In genomic region chr1:31736675-31737074, GRCh38 we compare ENCODE assay signal across 11 cellular contexts. TPM values are rescaled to one million over a fixed set of nuclear protein-coding genes. Genes with fewer than 3 reads are reported as not detected.
DNase-seq lines count a peak whose midpoint lies in the region; ATAC-seq, FAIRE-seq and TF ChIP-seq lines count a peak whose summit lies in the region.
"Had no signal": no experiment of that assay in that cellular context is flagged by ENCODE, and none has a peak within 500 bp of the region (broad histone marks: within the 10 kb centered on the region; RNA-seq: fewer than 3 reads in every experiment).

No MANE protein-coding gene starts in this region.

- H3K9me3 ChIP-seq in HepG2 (ENCODE audit: low read length), result no peaks in the 10 kb centered on the region
- no peaks in the 10 kb centered on the region for H3K9me3 ChIP-seq in right lobe of liver
- H3K9me3 ChIP-seq in naive thymus-derived CD4-positive, alpha-beta T cell (ENCODE audit: control insufficient read depth in 2 of 3, low read length in 3 of 3), result no peaks in the 10 kb centered on the region
- no peaks in the 10 kb centered on the region for H3K9me3 ChIP-seq in upper lobe of right lung
- H3K9me3 ChIP-seq in WERI-Rb-1 (ENCODE audit: severe bottlenecking), result no peaks in the 10 kb centered on the region
- H3K9me3 ChIP-seq: right atrium auricular region had no signal

- in situ Hi-C loops in HepG2 (cut with HindIII; ENCODE audit: extremely low pct_ligation_motif_present, low pct_unique_long_range_greater_than_20kb), result no loop called here

- H3K36me3 ChIP-seq in HepG2 (replicated peaks in 1 of 2; ENCODE audit: control insufficient read depth in 1 of 2, insufficient read depth in 2 of 2, low read length in 2 of 2) (no peaks in the 10 kb centered on the region), right lobe of liver (no peaks in the 10 kb centered on the region), upper lobe of right lung (no peaks in the 10 kb centered on the region), WERI-Rb-1 (peaks cover 14% of the 10 kb centered on the region)
- no peaks in the 10 kb centered on the region for H3K36me3 ChIP-seq in naive thymus-derived CD4-positive, alpha-beta T cell (ENCODE audit: control insufficient read depth in 2 of 3, insufficient read depth in 3 of 3, low read length in 3 of 3)
- H3K36me3 ChIP-seq: right atrium auricular region had no signal

- TF ChIP-seq POLR2A in HepG2 (IDR thresholded peaks at IDR 0.05; ENCODE audit: insufficient read depth in 1 of 2, low read depth in 2 of 2, low read length in 2 of 2), result no peak
- TF ChIP-seq POLR2A in right lobe of liver (IDR thresholded peaks at IDR 0.05), result no peak

- POLR2A ChIA-PET in HepG2 (lab: Yijun Ruan, JAX), result interaction anchor here (1.9 kb wide), 1 partner anchor 22 kb away, joined by 7 read pairs; no protein-coding TSS in a partner anchor
- POLR2A ChIA-PET in naive thymus-derived CD4-positive, alpha-beta T cell (lab: Charles Lee), result no interaction called here

- TF ChIP-seq CTCF in HepG2 (CRISPR knock-in tag; IDR thresholded peaks at IDR 0.05) (no peak), right lobe of liver (IDR thresholded peaks at IDR 0.05) (no peak), upper lobe of right lung (IDR thresholded peaks at IDR 0.05) (no peak), WERI-Rb-1 (IDR thresholded peaks at IDR 0.05; ENCODE audit: low read depth, low read length) (no peak)

- H3K79me2 ChIP-seq in HepG2 (ENCODE audit: insufficient read depth, low read length), result no peaks in the 10 kb centered on the region

- 0% methylated on average over 2 of the region's 18 CpGs for WGBS in HepG2 (ENCODE audit: low lambda C conversion rate)
- WGBS in right lobe of liver (ENCODE audit: insufficient coverage, low coverage, low lambda C conversion rate, missing lambda C conversion rate), result 60% methylated on average over 1 of the region's 18 CpGs

- FAIRE-seq in HepG2 (lab: Jason Lieb, UNC), result no peak
- FAIRE-seq: G401.6 had no signal

- no peak overlapping the region for H3K4me2 ChIP-seq in HepG2 (ENCODE audit: low read depth, low read length)

- H3K4me3 Mint-ChIP-seq in naive thymus-derived CD4-positive, alpha-beta T cell, result peak overlapping the region in 3 of 10 donors; percentile 37 to 48 (median 41)
- H3K4me3 Mint-ChIP-seq: B cell had no signal

- peaks cover 10 to 66% of the 10 kb centered on the region in 2 experiments for H3K27me3 ChIP-seq in HepG2 (ENCODE audit: control insufficient read depth in 1 of 2, insufficient read depth in 2 of 2, low read length in 2 of 2)
- H3K27me3 ChIP-seq in right lobe of liver, result no peaks in the 10 kb centered on the region
- H3K27me3 ChIP-seq in naive thymus-derived CD4-positive, alpha-beta T cell (ENCODE audit: control insufficient read depth in 2 of 2, insufficient read depth in 2 of 2, low read length in 2 of 2), result no peaks in the 10 kb centered on the region
- no peaks in the 10 kb centered on the region for H3K27me3 ChIP-seq in upper lobe of right lung
- no peaks in the 10 kb centered on the region for H3K27me3 ChIP-seq in WERI-Rb-1 (ENCODE audit: insufficient read depth, low read depth, severe bottlenecking)
- H3K27me3 ChIP-seq: right atrium auricular region had no signal

- DNase-seq in HepG2 (ENCODE audit: low spot score) (no peak), right lobe of liver (no peak), upper lobe of right lung (no peak), glomerular visceral epithelial cell (ENCODE audit: extremely low spot score) (no peak), WERI-Rb-1 (no peak)
- DNase-seq in activated T-helper 9 cell treated with anti-CD3 and anti-CD28 coated beads, Interleukin-2, amount 50 U/mL, for 16 hours (ENCODE audit: low read depth), result peak; percentile 32
- no peak for DNase-seq in naive thymus-derived CD4-positive, alpha-beta T cell

- TF ChIP-seq RAD21 in HepG2 (CRISPR knock-in tag; IDR thresholded peaks at IDR 0.05), result no peak

- TF ChIP-seq EP300 in HepG2 (IDR thresholded peaks at IDR 0.05; ENCODE audit: low read depth in 2 of 2, low read length in 2 of 2), result no peak
- TF ChIP-seq EP300 in HepG2 (CRISPR knock-in tag; IDR thresholded peaks at IDR 0.05; ENCODE audit: borderline replicate concordance), result no peak

- ATAC-seq in HepG2 (no peak), right lobe of liver (no peak), upper lobe of right lung (peak; percentile 43), GM19035 (IDR thresholded peaks at IDR 0.05; ENCODE audit: unreplicated experiment) (no peak)
- ATAC-seq in naive thymus-derived CD4-positive, alpha-beta T cell, result peak; percentile 38

- H3K9ac ChIP-seq in HepG2 (ENCODE audit: insufficient read depth, low read depth, low read length), result no peak overlapping the region

- BruUV-seq in HepG2 (replicated peaks; lab: Mats Ljungman, UMichigan), result no TSS peak

- H3K36me3 Mint-ChIP-seq in naive thymus-derived CD4-positive, alpha-beta T cell, result no peaks in the 10 kb centered on the region

- H3K4me3 ChIP-seq in HepG2 (replicated peaks in 1 of 3; ENCODE audit: insufficient read depth in 1 of 3, low read depth in 2 of 3, low read length in 3 of 3), result no peak overlapping the region
- H3K4me3 ChIP-seq in right lobe of liver, result no peak overlapping the region
- no peak overlapping the region for H3K4me3 ChIP-seq in naive thymus-derived CD4-positive, alpha-beta T cell (ENCODE audit: low read length)
- no peak overlapping the region for H3K4me3 ChIP-seq in upper lobe of right lung
- H3K4me3 ChIP-seq in WERI-Rb-1 (ENCODE audit: low read depth, low read length), result no peak overlapping the region
- H3K4me3 ChIP-seq: right atrium auricular region had no signal

- no peak overlapping the region for H2AFZ ChIP-seq in HepG2 (ENCODE audit: low read length)

- H3K27ac Mint-ChIP-seq in naive thymus-derived CD4-positive, alpha-beta T cell, result peak overlapping the region in 1 of 9 donors; percentile 16
- H3K27ac Mint-ChIP-seq: B cell had no signal

- intact Hi-C loops in HepG2 (cut with micrococcal nuclease; ENCODE audit: unreplicated experiment) (no loop called here), right lobe of liver (cut with DNase I) (no loop called here), upper lobe of right lung (cut with DNase I) (no loop called here)
- intact Hi-C loops in naive thymus-derived CD4-positive, alpha-beta T cell (cut with micrococcal nuclease), result no loop called here

- no peak overlapping the region for H3K27ac ChIP-seq in HepG2 (ENCODE audit: extremely low read length, insufficient read depth, low read length)
- no peak overlapping the region for H3K27ac ChIP-seq in right lobe of liver
- no peak overlapping the region for H3K27ac ChIP-seq in naive thymus-derived CD4-positive, alpha-beta T cell (ENCODE audit: low read depth, low read length)
- no peak overlapping the region for H3K27ac ChIP-seq in upper lobe of right lung
- H3K27ac ChIP-seq in WERI-Rb-1, result no peak overlapping the region
- H3K27ac ChIP-seq: right atrium auricular region had no signal

- peaks cover 7 to 18% (median 16%) of the 10 kb centered on the region in 7 donors for H3K4me1 Mint-ChIP-seq in naive thymus-derived CD4-positive, alpha-beta T cell

- CTCF ChIA-PET in HepG2 (lab: Yijun Ruan, JAX; ENCODE audit: low intra/inter-chr PET ratio, low total read pairs), result no interaction called here
- CTCF ChIA-PET in naive thymus-derived CD4-positive, alpha-beta T cell (lab: Charles Lee), result no interaction called here

- no peaks in the 10 kb centered on the region for H3K27me3 Mint-ChIP-seq in naive thymus-derived CD4-positive, alpha-beta T cell
- H3K27me3 Mint-ChIP-seq: B cell had no signal

- no peaks in the 10 kb centered on the region for H4K20me1 ChIP-seq in HepG2 (ENCODE audit: insufficient read depth, low read length)

- peaks cover under 1% of the 10 kb centered on the region; the same call in 1 of the 2 replicates for H3K4me1 ChIP-seq in HepG2 (ENCODE audit: insufficient read depth, low read length)
- no peaks in the 10 kb centered on the region for H3K4me1 ChIP-seq in right lobe of liver
- peaks cover 0 to 7% of the 10 kb centered on the region in 2 donors for H3K4me1 ChIP-seq in naive thymus-derived CD4-positive, alpha-beta T cell (ENCODE audit: control insufficient read depth in 2 of 2, insufficient read depth in 2 of 2, low read length in 2 of 2)
- H3K4me1 ChIP-seq in upper lobe of right lung, result no peaks in the 10 kb centered on the region
- H3K4me1 ChIP-seq: right atrium auricular region had no signal

- H3K9me3 Mint-ChIP-seq in naive thymus-derived CD4-positive, alpha-beta T cell, result no peaks in the 10 kb centered on the region

RNA-seq across cellular contexts. Expression of gene ADGRB2, which starts 27.5 kb away (rescaled TPM):
- total RNA-seq in HepG2 (2016; rRNA removed; fragmentation: Illumina TruSeq; extraction: Trizol) (0.09 TPM in 1 of 2 replicates, not detected in the other), right lobe of liver (under 1 TPM in 2 of 6 experiments, not detected in 4; 0.06 TPM), upper lobe of right lung (0.69 TPM)
- not detected in 2 replicates for total RNA-seq in HepG2 (2016; cell fraction: cytosol; rRNA removed; fragmentation: Illumina TruSeq; extraction: Trizol; ENCODE audit: low read depth)
- total RNA-seq in HepG2 (2016; cell fraction: insoluble cytoplasmic fraction; rRNA removed; fragmentation: Illumina TruSeq; extraction: Trizol), result 0.04 TPM in 1 of 2 replicates, not detected in the other
- total RNA-seq in HepG2 (2016; cell fraction: membrane; rRNA removed; fragmentation: Illumina TruSeq; extraction: Trizol), result not detected in 2 replicates
- total RNA-seq in HepG2 (2016; cell fraction: nucleus; rRNA removed; fragmentation: Illumina TruSeq; extraction: Trizol), result 0.09 TPM in 1 of 2 replicates, not detected in the other
- polyA plus RNA-seq in HepG2 (2011; rRNA removed), result 0.03 TPM in 1 of 2 replicates, not detected in the other
- polyA plus RNA-seq in HepG2 (2011; cell fraction: cytosol; rRNA removed), result 0.04 TPM in 1 of 2 replicates, not detected in the other
- polyA plus RNA-seq in HepG2 (2011; cell fraction: nucleus; rRNA removed), result 0.14 and 0.31 TPM in 2 replicates
- polyA plus RNA-seq in HepG2 (2012), result 0.07 TPM in 1 of 2 replicates, not detected in the other
- not detected in 2 replicates for polyA plus RNA-seq in HepG2 (2016; cell fraction: cytosol; fragmentation: Illumina TruSeq; extraction: Trizol; ENCODE audit: low read depth)
- polyA plus RNA-seq in HepG2 (2016; cell fraction: insoluble cytoplasmic fraction; fragmentation: Illumina TruSeq; extraction: Trizol; ENCODE audit: low read depth), result not detected in 2 replicates
- not detected in 2 replicates for polyA plus RNA-seq in HepG2 (2016; cell fraction: membrane; fragmentation: Illumina TruSeq; extraction: Trizol; ENCODE audit: low read depth)
- 0.29 TPM in 1 of 2 replicates, not detected in the other for polyA plus RNA-seq in HepG2 (2016; cell fraction: nucleus; fragmentation: Illumina TruSeq; extraction: Trizol; ENCODE audit: insufficient read depth, low read depth)
- polyA minus RNA-seq in HepG2 (2011; rRNA and poly(A)+ RNA removed; ENCODE audit: low replicate concordance), result 2.1 TPM in 1 of 2 replicates, not detected in the other
- polyA minus RNA-seq in HepG2 (2011; cell fraction: cytosol; rRNA and poly(A)+ RNA removed), result not detected in 2 replicates
- polyA minus RNA-seq in HepG2 (2011; cell fraction: nucleus; rRNA and poly(A)+ RNA removed), result not detected in 2 replicates
- 1 to 10 TPM in 1 of 5 experiments, under 1 TPM in 4; 0.11 to 4.3 (median 0.43) TPM for total RNA-seq in naive thymus-derived CD4-positive, alpha-beta T cell
- not detected for polyA plus RNA-seq in naive thymus-derived CD4-positive, alpha-beta T cell

RNA-seq across cellular contexts. Expression of gene COL16A1, which starts 32.9 kb away (rescaled TPM):
- 2.0 and 12.2 TPM in 2 replicates for total RNA-seq in HepG2 (2016; rRNA removed; fragmentation: Illumina TruSeq; extraction: Trizol)
- total RNA-seq in HepG2 (2016; cell fraction: cytosol; rRNA removed; fragmentation: Illumina TruSeq; extraction: Trizol; ENCODE audit: low read depth), result 0.61 and 0.62 TPM in 2 replicates
- 2.0 and 13.0 TPM in 2 replicates for total RNA-seq in HepG2 (2016; cell fraction: insoluble cytoplasmic fraction; rRNA removed; fragmentation: Illumina TruSeq; extraction: Trizol)
- 0.76 and 1.1 TPM in 2 replicates for total RNA-seq in HepG2 (2016; cell fraction: membrane; rRNA removed; fragmentation: Illumina TruSeq; extraction: Trizol)
- 18.2 and 22.6 TPM in 2 replicates for total RNA-seq in HepG2 (2016; cell fraction: nucleus; rRNA removed; fragmentation: Illumina TruSeq; extraction: Trizol)
- 4.3 and 5.1 TPM in 2 replicates for polyA plus RNA-seq in HepG2 (2011; rRNA removed)
- polyA plus RNA-seq in HepG2 (2011; cell fraction: cytosol; rRNA removed), result 0.54 and 0.85 TPM in 2 replicates
- polyA plus RNA-seq in HepG2 (2011; cell fraction: nucleus; rRNA removed), result 61.1 and 62.0 TPM in 2 replicates
- 4.7 and 5.1 TPM in 2 replicates for polyA plus RNA-seq in HepG2 (2012)
- polyA plus RNA-seq in HepG2 (2016; cell fraction: cytosol; fragmentation: Illumina TruSeq; extraction: Trizol; ENCODE audit: low read depth), result 0.29 and 0.41 TPM in 2 replicates
- 1.5 and 2.3 TPM in 2 replicates for polyA plus RNA-seq in HepG2 (2016; cell fraction: insoluble cytoplasmic fraction; fragmentation: Illumina TruSeq; extraction: Trizol; ENCODE audit: low read depth)
- 0.43 and 0.78 TPM in 2 replicates for polyA plus RNA-seq in HepG2 (2016; cell fraction: membrane; fragmentation: Illumina TruSeq; extraction: Trizol; ENCODE audit: low read depth)
- 57.7 and 64.7 TPM in 2 replicates for polyA plus RNA-seq in HepG2 (2016; cell fraction: nucleus; fragmentation: Illumina TruSeq; extraction: Trizol; ENCODE audit: insufficient read depth, low read depth)
- 1.4 and 4.1 TPM in 2 replicates for polyA minus RNA-seq in HepG2 (2011; rRNA and poly(A)+ RNA removed; ENCODE audit: low replicate concordance)
- 0.69 and 1.6 TPM in 2 replicates for polyA minus RNA-seq in HepG2 (2011; cell fraction: cytosol; rRNA and poly(A)+ RNA removed)
- polyA minus RNA-seq in HepG2 (2011; cell fraction: nucleus; rRNA and poly(A)+ RNA removed), result 6.8 and 10.1 TPM in 2 replicates
- total RNA-seq in right lobe of liver, result 1 to 10 TPM in 5 of 6 experiments, under 1 TPM in 1; 0.73 to 3.5 (median 1.9) TPM
- total RNA-seq in naive thymus-derived CD4-positive, alpha-beta T cell, result under 1 TPM in 1 of 5 experiments, not detected in 4; 0.37 TPM
- under 1 TPM in 1 of 2 donors, not detected in 1; 0.31 TPM for polyA plus RNA-seq in naive thymus-derived CD4-positive, alpha-beta T cell
- total RNA-seq in upper lobe of right lung, result 28.9 TPM
- total RNA-seq: B cell had no signal

Comparison
In these comparisons a context has a peak if more than half of its experiments do, and no peak if none do; other contexts are left out.
1. ATAC-seq: peak in naive thymus-derived CD4-positive, alpha-beta T cell (single experiment) and upper lobe of right lung (single experiment); none in HepG2 (single experiment), right lobe of liver (0 of 4) and GM19035 (single experiment).